19 cellular contexts compared by ENCODE assay signal in the genomic region with DNA sequence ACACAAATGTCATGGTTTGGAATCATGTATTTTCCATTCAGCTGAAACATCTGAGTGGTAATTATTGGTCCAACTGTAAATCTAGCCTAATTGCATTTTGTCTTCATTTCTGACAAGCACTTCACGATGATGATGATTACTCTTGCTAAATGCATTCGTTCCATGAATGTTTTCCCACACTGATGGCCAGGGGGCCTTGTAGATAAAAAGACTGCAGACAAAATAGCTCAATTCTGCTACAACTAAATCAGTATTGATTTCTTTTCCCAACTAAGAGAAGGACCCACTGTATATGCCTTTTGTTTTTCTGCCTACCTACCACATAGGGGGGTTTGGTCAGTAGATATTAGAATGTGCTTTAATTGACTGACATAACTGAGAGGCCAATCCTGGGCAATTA.
A peak's percentile ranks its signal among the peaks of the same experiment; 100 is the strongest.
DNase-seq lines count a peak whose midpoint lies in the region; TF ChIP-seq lines count a peak whose summit lies in the region.
"Had no signal": no experiment of that assay in that cellular context is flagged by ENCODE, and none has a peak within 500 bp of the region (broad histone marks: within the 10 kb centered on the region; RNA-seq: fewer than 3 reads in every experiment).

No MANE protein-coding gene starts in this region.

- H3K18ac ChIP-seq in trophoblast cell (ENCODE audit: low read length): no peak overlapping the region

- no peak overlapping the region for H2BK12ac ChIP-seq in trophoblast cell (ENCODE audit: low read length)

- no peaks in the 10 kb centered on the region for H3F3A ChIP-seq in SK-N-SH (replicated peaks; ENCODE audit: insufficient read depth)

- CTCF ChIA-PET in SK-N-SH (lab: Yijun Ruan, JAX): no interaction called here

- POLR2A ChIA-PET in SK-N-SH (lab: Yijun Ruan, JAX): no interaction called here

- TF ChIP-seq RAD21 in SK-N-SH (IDR thresholded peaks at IDR 0.05; ENCODE audit: low read length): peak; percentile 6

- H2AFZ ChIP-seq in SK-N-SH (ENCODE audit: low read depth) (no peak overlapping the region), trophoblast cell (ENCODE audit: insufficient read depth, low read length, poor library complexity) (no peak overlapping the region)

- H3K27me3 ChIP-seq in SK-N-SH (ENCODE audit: insufficient read depth) (no peaks in the 10 kb centered on the region), trophoblast cell (ENCODE audit: insufficient read depth, low read length) (no peaks in the 10 kb centered on the region)
- H3K27me3 ChIP-seq: BLaER1 had no signal

- H3K4me3 ChIP-seq in SK-N-SH (ENCODE audit: low read depth in 2 of 2, low read length in 1 of 2) (no peak overlapping the region), trophoblast cell (ENCODE audit: low read depth, low read length) (no peak overlapping the region)
- H3K4me3 ChIP-seq: BLaER1 had no signal

- peak in 1 of 2 experiments; percentile 77; a peak in 1 of 4 replicates for TF ChIP-seq EP300 in SK-N-SH (IDR thresholded peaks at IDR 0.05; ENCODE audit: borderline replicate concordance in 1 of 2, low read depth in 1 of 2, low read length in 1 of 2)

- no peak for TF ChIP-seq CTCF in SK-N-SH (IDR thresholded peaks at IDR 0.05)

- H4K12ac ChIP-seq in trophoblast cell (ENCODE audit: low read depth, low read length): no peak overlapping the region

- no peak overlapping the region for H3K4me2 ChIP-seq in SK-N-SH
- no peak overlapping the region for H3K4me2 ChIP-seq in trophoblast cell (ENCODE audit: low read length)
- H3K4me2 ChIP-seq: BLaER1 had no signal

- no peak overlapping the region for H4K8ac ChIP-seq in trophoblast cell (ENCODE audit: low read depth, low read length)

- H3K4me1 ChIP-seq in SK-N-SH (ENCODE audit: control insufficient read depth in 1 of 2, insufficient read depth in 2 of 2, low read depth in 1 of 2, low read length in 1 of 2) (no peaks in the 10 kb centered on the region; a peak in 2 of 4 replicates), trophoblast cell (ENCODE audit: control insufficient read depth in 1 of 2, insufficient read depth in 2 of 2, low read length in 2 of 2) (no peaks in the 10 kb centered on the region)
- H3K4me1 ChIP-seq: BLaER1 had no signal

- H2BK5ac ChIP-seq in trophoblast cell (ENCODE audit: low read depth, low read length, poor library complexity): no peak overlapping the region

- H2BK120ac ChIP-seq in trophoblast cell (ENCODE audit: insufficient read depth, low read length, poor library complexity): no peak overlapping the region

- no peaks in the 10 kb centered on the region for H4K20me1 ChIP-seq in SK-N-SH (ENCODE audit: insufficient read depth)
- H4K20me1 ChIP-seq: BLaER1 had no signal

- H3K23ac ChIP-seq in trophoblast cell (ENCODE audit: low read length): no peak overlapping the region

- no peaks in the 10 kb centered on the region for H3K9me3 ChIP-seq in SK-N-SH
- H3K9me3 ChIP-seq in trophoblast cell (ENCODE audit: insufficient read depth, low read depth, low read length): no peaks in the 10 kb centered on the region
- H3K9me3 ChIP-seq: BLaER1 had no signal

- H3K27ac ChIP-seq in SK-N-SH (ENCODE audit: low read depth in 2 of 2, low read length in 1 of 2): peak overlapping the region in 1 of 2 experiments; percentile 87; a peak in 2 of 4 replicates
- no peak overlapping the region for H3K27ac ChIP-seq in trophoblast cell (ENCODE audit: low read depth, low read length)
- H3K27ac ChIP-seq: BLaER1 had no signal

- WGBS in SK-N-SH (ENCODE audit: low lambda C conversion rate): 15% methylated on average over 2 of the region's 2 CpGs
- no CpG with 5 or more reads among the region's 2 CpGs for WGBS in trophoblast cell (ENCODE audit: extremely low coverage, insufficient coverage, insufficient read length)

- no peak overlapping the region for H3K14ac ChIP-seq in trophoblast cell (ENCODE audit: low read length)

- no peaks in the 10 kb centered on the region for H3K9me2 ChIP-seq in SK-N-SH

- no peaks in the 10 kb centered on the region for H3K36me3 ChIP-seq in SK-N-SH (replicated peaks in 1 of 2; ENCODE audit: control insufficient read depth in 1 of 2, insufficient read depth in 2 of 2, low read length in 1 of 2)
- H3K36me3 ChIP-seq in trophoblast cell (ENCODE audit: control insufficient read depth in 1 of 2, insufficient read depth in 2 of 2, low read length in 2 of 2): no peaks in the 10 kb centered on the region
- H3K36me3 ChIP-seq: BLaER1 had no signal

- no peak overlapping the region for H3K4ac ChIP-seq in trophoblast cell (ENCODE audit: low read depth, low read length)

- H3K9ac ChIP-seq in SK-N-SH (no peak overlapping the region), trophoblast cell (ENCODE audit: low read length) (no peak overlapping the region)
- H3K9ac ChIP-seq: BLaER1 had no signal

- DNase-seq in NCI-H1105 treated with DMSO at 0.1 percent for 48 hours (lab: John Stamatoyannopoulos, UW): peak; percentile 36
- DNase-seq in NCI-H1930 (lab: John Stamatoyannopoulos, UW): peak; percentile 74 to 76
- peak; percentile 45 for DNase-seq in SK-N-SH
- DNase-seq in trophoblast cell: peak; percentile 41 to 73
- DNase-seq in cerebellar nuclear complex (lab: John Stamatoyannopoulos, UW): no peak
- DNase-seq in COLO668 (lab: John Stamatoyannopoulos, UW; ENCODE audit: unreplicated experiment): no peak
- no peak for DNase-seq in GM19238 (ENCODE audit: insufficient read length, low spot score)
- DNase-seq: CD4-positive, alpha-beta T cell; GOT3; HCEC 1CT; KBM-7; MM.1S; NCI-H1048; NCI-H187 treated with DMSO at 0.1 percent for 48 hours; NCI-H2171; NCI-H526; SIG-M5; T-helper 1 cell had no signal

- no peak overlapping the region for H2AK5ac ChIP-seq in trophoblast cell (ENCODE audit: low read length)

- H3K79me2 ChIP-seq in SK-N-SH (ENCODE audit: insufficient read depth): no peaks in the 10 kb centered on the region
- no peaks in the 10 kb centered on the region for H3K79me2 ChIP-seq in trophoblast cell (ENCODE audit: control insufficient read depth, insufficient read depth, low read length, poor library complexity)

- no peaks in the 10 kb centered on the region for H3K79me1 ChIP-seq in trophoblast cell (ENCODE audit: low read length)

- H4K91ac ChIP-seq in trophoblast cell (ENCODE audit: low read depth, low read length): no peak overlapping the region

TF ChIP-seq in SK-N-SH, 30 proteins besides CTCF, POLR2A, EP300 and RAD21:
- TF ChIP-seq MXI1 (IDR thresholded peaks at IDR 0.05; ENCODE audit: low read depth, low read length): no peak
- no peak for TF ChIP-seq EZH2phosphoT487 (IDR thresholded peaks at IDR 0.05; ENCODE audit: borderline replicate concordance, low read depth)
- no peak for TF ChIP-seq MAX (IDR thresholded peaks at IDR 0.05; ENCODE audit: low read depth)
- TF ChIP-seq CHD2 (IDR thresholded peaks at IDR 0.05; ENCODE audit: low read length, partially characterized antibody): peak; percentile 28
- TF ChIP-seq, protein P1, sequence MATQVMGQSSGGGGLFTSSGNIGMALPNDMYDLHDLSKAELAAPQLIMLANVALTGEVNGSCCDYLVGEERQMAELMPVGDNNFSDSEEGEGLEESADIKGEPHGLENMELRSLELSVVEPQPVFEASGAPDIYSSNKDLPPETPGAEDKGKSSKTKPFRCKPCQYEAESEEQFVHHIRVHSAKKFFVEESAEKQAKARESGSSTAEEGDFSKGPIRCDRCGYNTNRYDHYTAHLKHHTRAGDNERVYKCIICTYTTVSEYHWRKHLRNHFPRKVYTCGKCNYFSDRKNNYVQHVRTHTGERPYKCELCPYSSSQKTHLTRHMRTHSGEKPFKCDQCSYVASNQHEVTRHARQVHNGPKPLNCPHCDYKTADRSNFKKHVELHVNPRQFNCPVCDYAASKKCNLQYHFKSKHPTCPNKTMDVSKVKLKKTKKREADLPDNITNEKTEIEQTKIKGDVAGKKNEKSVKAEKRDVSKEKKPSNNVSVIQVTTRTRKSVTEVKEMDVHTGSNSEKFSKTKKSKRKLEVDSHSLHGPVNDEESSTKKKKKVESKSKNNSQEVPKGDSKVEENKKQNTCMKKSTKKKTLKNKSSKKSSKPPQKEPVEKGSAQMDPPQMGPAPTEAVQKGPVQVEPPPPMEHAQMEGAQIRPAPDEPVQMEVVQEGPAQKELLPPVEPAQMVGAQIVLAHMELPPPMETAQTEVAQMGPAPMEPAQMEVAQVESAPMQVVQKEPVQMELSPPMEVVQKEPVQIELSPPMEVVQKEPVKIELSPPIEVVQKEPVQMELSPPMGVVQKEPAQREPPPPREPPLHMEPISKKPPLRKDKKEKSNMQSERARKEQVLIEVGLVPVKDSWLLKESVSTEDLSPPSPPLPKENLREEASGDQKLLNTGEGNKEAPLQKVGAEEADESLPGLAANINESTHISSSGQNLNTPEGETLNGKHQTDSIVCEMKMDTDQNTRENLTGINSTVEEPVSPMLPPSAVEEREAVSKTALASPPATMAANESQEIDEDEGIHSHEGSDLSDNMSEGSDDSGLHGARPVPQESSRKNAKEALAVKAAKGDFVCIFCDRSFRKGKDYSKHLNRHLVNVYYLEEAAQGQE (IDR thresholded peaks at IDR 0.05; ENCODE audit: low read depth, low read length): no peak
- TF ChIP-seq SMC3 (IDR thresholded peaks at IDR 0.05; ENCODE audit: low read depth, low read length): no peak
- TF ChIP-seq RCOR1 (IDR thresholded peaks at IDR 0.05; ENCODE audit: low read length): peak; percentile 48; the same call in 1 of the 2 replicates
- TF ChIP-seq GATA2 (CRISPR knock-in tag; IDR thresholded peaks at IDR 0.05): peak; percentile 74
- TF ChIP-seq FOXJ3 (CRISPR knock-in tag; IDR thresholded peaks at IDR 0.05): peak; percentile 50; the same call in 1 of the 2 replicates
TF ChIP-seq in SK-N-SH: peak in this region for 4.

Comparison
In these comparisons a context has a peak if more than half of its experiments do, and no peak if none do; other contexts are left out.
1. DNase-seq: peak in NCI-H1105 treated with DMSO at 0.1 percent for 48 hours (single experiment), NCI-H1930 (2 of 2), SK-N-SH (single experiment) and trophoblast cell (2 of 2); none in cerebellar nuclear complex (0 of 2), COLO668 (single experiment) and GM19238 (single experiment).